Comparison of ENCODE assay signal across 13 cellular contexts in the genomic region with DNA sequence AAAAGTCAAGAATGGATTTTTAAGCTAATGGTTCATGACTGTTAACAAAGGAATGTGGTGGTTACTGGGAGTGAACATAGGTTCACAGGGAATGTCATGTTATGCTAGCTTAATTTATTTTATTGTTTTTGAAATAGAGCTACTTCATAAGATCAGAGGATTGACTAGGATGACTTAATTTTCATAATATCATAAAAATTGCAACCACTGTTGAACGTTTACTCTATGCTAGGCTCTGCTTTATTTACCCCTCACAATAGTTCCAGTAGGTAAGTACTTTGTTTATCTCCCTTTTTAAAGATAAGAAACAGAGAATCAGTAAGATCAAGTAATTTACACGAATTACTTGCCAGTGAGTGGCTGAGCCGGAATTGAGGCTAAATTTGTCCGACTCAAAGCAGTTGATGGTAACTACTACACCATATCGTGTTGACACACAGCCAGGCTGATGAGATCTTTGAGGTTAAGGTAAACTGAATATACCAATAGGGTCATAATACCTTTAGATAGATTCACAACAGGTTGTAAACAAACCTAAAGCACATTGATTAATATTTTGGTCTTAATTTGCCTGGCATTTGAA.
A peak's percentile ranks its signal among the peaks of the same experiment; 100 is the strongest.
DNase-seq lines count a peak whose midpoint lies in the region; ATAC-seq lines count a peak whose summit lies in the region.
"Had no signal": no experiment of that assay in that cellular context is flagged by ENCODE, and none has a peak within 500 bp of the region (broad histone marks: within the 10 kb centered on the region; RNA-seq: fewer than 3 reads in every experiment).

No MANE protein-coding gene starts in this region.

- no peaks in the 10 kb centered on the region for H3K9me3 ChIP-seq in T-helper 17 cell (ENCODE audit: control insufficient read depth, low read length, poor library complexity, severe bottlenecking)
- H3K9me3 ChIP-seq: tibial nerve had no signal

- no peaks in the 10 kb centered on the region for H3K36me3 Mint-ChIP-seq in T-helper 17 cell (ENCODE audit: low read depth)

- peak; percentile 57 for DNase-seq in GM04504 (ENCODE audit: low read depth)
- DNase-seq in T-helper 17 cell: no peak
- peak; percentile 34 for DNase-seq in fibroblast of the conjunctiva (ENCODE audit: low read depth)
- DNase-seq in skeletal muscle cell (ENCODE audit: low read depth): peak; percentile 63
- DNase-seq in NCI-H146 treated with DMSO at 0.1 percent for 48 hours (lab: John Stamatoyannopoulos, UW; ENCODE audit: unreplicated experiment): no peak
- DNase-seq in activated naive CD4-positive, alpha-beta T cell treated with anti-CD3 and anti-CD28 coated beads, Interleukin-2, amount 50 U/mL, for 16 hours: no peak
- DNase-seq: activated T-cell treated with anti-CD3 and anti-CD28 coated beads, Interleukin-2, amount 50 U/mL, for 72 hours; cortex of kidney; NCI-H1105; nucleus accumbens had no signal

- no peak for ATAC-seq in T-helper 17 cell
- ATAC-seq in GM18502 (IDR thresholded peaks at IDR 0.05; ENCODE audit: poor library complexity, unreplicated experiment): no peak
- no peak for ATAC-seq in GM18498 (IDR thresholded peaks at IDR 0.05; ENCODE audit: unreplicated experiment)

- H3K27me3 Mint-ChIP-seq in T-helper 17 cell: no peaks in the 10 kb centered on the region

- H3K27ac Mint-ChIP-seq in T-helper 17 cell: peak overlapping the region; percentile 27

- H3K4me1 Mint-ChIP-seq in T-helper 17 cell: peaks cover 2% of the 10 kb centered on the region

- H3K4me3 Mint-ChIP-seq in T-helper 17 cell: no peak overlapping the region

- H3K4me3 ChIP-seq in skeletal muscle cell (ENCODE audit: low read depth, low read length): no peak overlapping the region
- H3K4me3 ChIP-seq: tibial nerve had no signal

Comparison
In these comparisons a context has a peak if more than half of its experiments do, and no peak if none do; other contexts are left out.
1. DNase-seq: peak in GM04504 (single experiment), fibroblast of the conjunctiva (single experiment) and skeletal muscle cell (single experiment); none in T-helper 17 cell (0 of 3), NCI-H146 treated with DMSO at 0.1 percent for 48 hours (single experiment) and activated naive CD4-positive, alpha-beta T cell treated with anti-CD3 and anti-CD28 coated beads, Interleukin-2, amount 50 U/mL, for 16 hours (single experiment).